In genomic region chr2:219567791-219568361, GRCh38 we compare ENCODE assay signal across 27 cellular contexts. TPM values are rescaled to one million over a fixed set of nuclear protein-coding genes. Genes with fewer than 3 reads are reported as not detected.
"Had no signal": no experiment of that assay in that cellular context is flagged by ENCODE, and none has a peak within 500 bp of the region (broad histone marks: within the 10 kb centered on the region; RNA-seq: fewer than 3 reads in every experiment).

No MANE protein-coding gene starts in this region.

- DNase-seq: activated CD4-positive, alpha-beta T cell treated with anti-CD3 and anti-CD28 coated beads for 48 hours; activated CD4-positive, alpha-beta T cell treated with anti-CD3 and anti-CD28 coated beads, Interleukin-2, amount 50 U/mL, for 4 hours; activated CD4-positive, CD25-positive, alpha-beta regulatory T cell treated with anti-CD3 and anti-CD28 coated beads, Interleukin-2, amount 50 U/mL, for 72 hours; activated CD8-positive, alpha-beta memory T cell treated with anti-CD3 and anti-CD28 coated beads, Interleukin-2, amount 50 U/mL, for 48 hours; activated CD8-positive, alpha-beta T cell treated with anti-CD3 and anti-CD28 coated beads, Interleukin-2, amount 10 ng/mL, durations not matched to agents 7 days and 5 days; activated naive CD4-positive, alpha-beta T cell treated with anti-CD3 and anti-CD28 coated beads, Interleukin-2, amount 50 U/mL, for 16 hours; activated naive CD8-positive, alpha-beta T cell treated with anti-CD3 and anti-CD28 coated beads, Interleukin-2, amount 10 ng/mL, durations not matched to agents 7 days and 5 days; activated T-cell treated with anti-CD3 and anti-CD28 coated beads, Interleukin-2, amount 50 U/mL, for 1 hour; adrenal gland; body of pancreas; central memory CD4-positive, alpha-beta T cell; MG63; MV-4-11; NCI-H1092 treated with DMSO at 0.1 percent for 48 hours; NCI-H1417 treated with DMSO at 0.1 percent for 48 hours; NCI-H1694 treated with DMSO at 0.1 percent for 48 hours; NCI-H2029 treated with DMSO at 0.1 percent for 48 hours; NCI-H345; NCI-H510A; NCI-H526 treated with DMSO at 0.1 percent for 48 hours; NCI-H82; Peyer's patch; SJCRH30; SK-N-SH; SW 1271 had no signal

- H3K9me3 ChIP-seq: adrenal gland, body of pancreas, MG63, Peyer's patch, SJCRH30, SK-N-SH had no signal

- H3K4me1 Mint-ChIP-seq: activated naive CD8-positive, alpha-beta T cell treated with anti-CD3 and anti-CD28 coated beads, Interleukin-2, amount 10 ng/mL, durations not matched to agents 7 days and 5 days had no signal

- H3K9me3 Mint-ChIP-seq: activated naive CD8-positive, alpha-beta T cell treated with anti-CD3 and anti-CD28 coated beads, Interleukin-2, amount 10 ng/mL, durations not matched to agents 7 days and 5 days; T-helper 1 cell treated with Interleukin-12 subunit alpha and Interleukin-12 subunit beta and Interleukin-4 antibody, amounts not matched to agents 30 μg/mL and 1 μg/mL, for 36 hours had no signal

- H3K36me3 Mint-ChIP-seq: activated naive CD8-positive, alpha-beta T cell treated with anti-CD3 and anti-CD28 coated beads, Interleukin-2, amount 10 ng/mL, durations not matched to agents 7 days and 5 days had no signal

- H3K4me3 ChIP-seq: adrenal gland, body of pancreas, MG63, Peyer's patch, SJCRH30 had no signal

- H3K4me2 ChIP-seq: SK-N-SH had no signal

- H3K36me3 ChIP-seq: Peyer's patch had no signal

- H3K27ac Mint-ChIP-seq: activated CD8-positive, alpha-beta T cell treated with anti-CD3 and anti-CD28 coated beads, Interleukin-2, amount 10 ng/mL, durations not matched to agents 7 days and 5 days; activated naive CD8-positive, alpha-beta T cell treated with anti-CD3 and anti-CD28 coated beads, Interleukin-2, amount 10 ng/mL, durations not matched to agents 7 days and 5 days; T-helper 1 cell treated with Interleukin-12 subunit alpha and Interleukin-12 subunit beta and Interleukin-4 antibody, amounts not matched to agents 30 μg/mL and 1 μg/mL, for 36 hours had no signal

- ATAC-seq: activated CD8-positive, alpha-beta T cell treated with anti-CD3 and anti-CD28 coated beads, Interleukin-2, amount 10 ng/mL, durations not matched to agents 7 days and 5 days; body of pancreas had no signal

- H3K27ac ChIP-seq: adrenal gland, body of pancreas, Peyer's patch, RWPE1, SJCRH30 had no signal

- H3K9ac ChIP-seq: SK-N-SH had no signal

- H3K27me3 ChIP-seq: adrenal gland, body of pancreas, MG63, SJCRH30 had no signal

- H3K4me3 Mint-ChIP-seq: activated CD8-positive, alpha-beta T cell treated with anti-CD3 and anti-CD28 coated beads, Interleukin-2, amount 10 ng/mL, durations not matched to agents 7 days and 5 days; activated naive CD8-positive, alpha-beta T cell treated with anti-CD3 and anti-CD28 coated beads, Interleukin-2, amount 10 ng/mL, durations not matched to agents 7 days and 5 days; T-helper 1 cell treated with Interleukin-12 subunit alpha and Interleukin-12 subunit beta and Interleukin-4 antibody, amounts not matched to agents 30 μg/mL and 1 μg/mL, for 36 hours had no signal

RNA-seq across cellular contexts. Expression of gene OBSL1, which starts 3.5 kb away (rescaled TPM):
- total RNA-seq: activated naive CD8-positive, alpha-beta T cell treated with anti-CD3 and anti-CD28 coated beads, Interleukin-2, amount 10 ng/mL, durations not matched to agents 7 days and 5 days had no signal

RNA-seq across cellular contexts. Expression of gene INHA, which starts 4.2 kb away (rescaled TPM):
- total RNA-seq: activated CD8-positive, alpha-beta T cell treated with anti-CD3 and anti-CD28 coated beads, Interleukin-2, amount 10 ng/mL, durations not matched to agents 7 days and 5 days; activated naive CD8-positive, alpha-beta T cell treated with anti-CD3 and anti-CD28 coated beads, Interleukin-2, amount 10 ng/mL, durations not matched to agents 7 days and 5 days; Peyer's patch had no signal
